ENCODE assay signal across 1 cellular context in genomic region chr6:138988469-138988834, GRCh38.
A peak's percentile ranks its signal among the peaks of the same experiment; 100 is the strongest.
TF ChIP-seq lines count a peak whose summit lies in the region.

No MANE protein-coding gene starts in this region.

TF ChIP-seq in GM12878, 131 proteins besides CTCF, POLR2A, EP300 and RAD21:
- TF ChIP-seq ZNF687 (IDR thresholded peaks at IDR 0.05), result no peak
- no peak for TF ChIP-seq POU2F2 (IDR thresholded peaks at IDR 0.05; ENCODE audit: borderline replicate concordance, low read depth, low read length)
- TF ChIP-seq YY1 (IDR thresholded peaks at IDR 0.05; ENCODE audit: low read depth, low read length), result no peak
- TF ChIP-seq BACH1 (IDR thresholded peaks at IDR 0.05; ENCODE audit: borderline replicate concordance), result no peak
- TF ChIP-seq MTA2 (IDR thresholded peaks at IDR 0.05; ENCODE audit: low read depth), result peak; percentile 33; the same call in 1 of the 2 replicates
- no peak for TF ChIP-seq PAX5 (IDR thresholded peaks at IDR 0.05; ENCODE audit: borderline replicate concordance, low read depth, low read length)
- TF ChIP-seq MEF2B (IDR thresholded peaks at IDR 0.05; ENCODE audit: partially characterized antibody, poor library complexity, severe bottlenecking), result peak; percentile 2
- no peak for TF ChIP-seq MAX (IDR thresholded peaks at IDR 0.05; ENCODE audit: low read depth, low read length)
- no peak for TF ChIP-seq SRF (IDR thresholded peaks at IDR 0.05; ENCODE audit: low read depth in 2 of 2, low read length in 2 of 2)
- TF ChIP-seq SMAD1 (IDR thresholded peaks at IDR 0.05; ENCODE audit: low read depth, partially characterized antibody), result no peak
- no peak for TF ChIP-seq SMAD5 (IDR thresholded peaks at IDR 0.05; ENCODE audit: low read depth)
- TF ChIP-seq RELB (IDR thresholded peaks at IDR 0.05; ENCODE audit: low read depth), result 0 out of 2 replicates have a peak, but pooled peaks have one; percentile 38
- TF ChIP-seq PML (IDR thresholded peaks at IDR 0.05; ENCODE audit: low read length), result 0 out of 2 replicates have a peak, but pooled peaks have one; percentile 66
- no peak for TF ChIP-seq RBBP5 (conservative IDR thresholded peaks at IDR 0.05)
- TF ChIP-seq ATF2 (IDR thresholded peaks at IDR 0.05; ENCODE audit: low read length), result no peak
- no peak for TF ChIP-seq ELK1 (IDR thresholded peaks at IDR 0.05; ENCODE audit: low read depth, low read length)
